ENCODE assay signal across 8 cellular contexts in the genomic region with DNA sequence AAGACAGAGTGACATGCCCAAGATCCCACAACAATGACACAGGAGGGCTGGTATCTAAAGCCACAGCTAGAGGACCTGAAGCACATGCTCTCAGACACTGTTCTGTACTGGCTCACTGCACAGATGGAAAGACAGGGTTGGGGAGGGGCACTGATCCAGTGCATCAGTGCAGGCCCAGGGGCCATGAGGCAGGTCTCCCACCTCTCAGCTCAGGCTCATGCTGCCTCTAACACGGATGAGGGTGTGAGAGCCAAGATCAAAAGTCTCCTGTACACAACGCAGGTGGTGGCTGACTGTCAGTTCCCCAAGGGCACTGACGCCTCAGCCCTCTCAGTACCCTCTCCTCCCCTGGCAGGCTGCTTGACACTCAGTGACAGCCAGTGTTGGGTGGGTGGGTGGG. TPM values are rescaled to one million over a fixed set of nuclear protein-coding genes. Genes with fewer than 3 reads are reported as not detected.
DNase-seq lines count a peak whose midpoint lies in the region; ATAC-seq lines count a peak whose summit lies in the region.
"Had no signal": no experiment of that assay in that cellular context is flagged by ENCODE, and none has a peak within 500 bp of the region (broad histone marks: within the 10 kb centered on the region; RNA-seq: fewer than 3 reads in every experiment).

No MANE protein-coding gene starts in this region.

- peak; percentile 20 for ATAC-seq in HG03045 (IDR thresholded peaks at IDR 0.05; ENCODE audit: unreplicated experiment)
- ATAC-seq in activated CD4-positive, alpha-beta T cell treated with anti-CD3 and anti-CD28 coated beads for 36 hours: peak; percentile 66
- no peak for ATAC-seq in GM21515 (IDR thresholded peaks at IDR 0.05; ENCODE audit: unreplicated experiment)

- CTCF ChIA-PET in activated CD4-positive, alpha-beta T cell treated with anti-CD3 and anti-CD28 coated beads for 36 hours (lab: Charles Lee): interaction anchor here (0.6 to 3.1 kb wide), 12 partner anchors 8 to 106 kb away, joined by 3 to 15 read pairs (median 4); no protein-coding TSS in a partner anchor

- POLR2A ChIA-PET in activated CD4-positive, alpha-beta T cell treated with anti-CD3 and anti-CD28 coated beads for 36 hours (lab: Charles Lee): interaction anchor here (0.5 to 2.5 kb wide), 3 partner anchors 19 to 101 kb away, joined by 4 to 19 read pairs (median 5); no protein-coding TSS in a partner anchor

- H3K36me3 Mint-ChIP-seq in activated CD4-positive, alpha-beta T cell treated with anti-CD3 and anti-CD28 coated beads for 36 hours (ENCODE audit: low read depth): peaks cover 19% of the 10 kb centered on the region

- H3K4me3 Mint-ChIP-seq in activated CD4-positive, alpha-beta T cell treated with anti-CD3 and anti-CD28 coated beads for 36 hours: peak overlapping the region; percentile 66

- H3K27me3 Mint-ChIP-seq in activated CD4-positive, alpha-beta T cell treated with anti-CD3 and anti-CD28 coated beads for 36 hours: no peaks in the 10 kb centered on the region

- peak; percentile 83 for DNase-seq in activated CD4-positive, alpha-beta T cell treated with anti-CD3 and anti-CD28 coated beads for 36 hours
- DNase-seq in epithelial cell of prostate (ENCODE audit: low read depth, low spot score): no peak
- DNase-seq in stimulated activated CD4-positive, alpha-beta T cell treated with anti-CD3 and anti-CD28 coated beads, TNF-alpha, amount 100 ng/mL, for 48 hours (ENCODE audit: low read depth in 3 of 3): peak in 2 of 3 donors; percentile 53 to 57
- DNase-seq in NCI-H2081 (lab: John Stamatoyannopoulos, UW): no peak
- DNase-seq in SIG-M5 treated with dmso at 0.1 percent for 504 hours (lab: John Stamatoyannopoulos, UW; ENCODE audit: unreplicated experiment): no peak

- H3K4me1 Mint-ChIP-seq in activated CD4-positive, alpha-beta T cell treated with anti-CD3 and anti-CD28 coated beads for 36 hours: peaks cover 89% of the 10 kb centered on the region

- peak overlapping the region; percentile 57 for H3K27ac ChIP-seq in epithelial cell of prostate
- H3K27ac ChIP-seq: parathyroid adenoma had no signal

- intact Hi-C loops in activated CD4-positive, alpha-beta T cell treated with anti-CD3 and anti-CD28 coated beads for 36 hours (cut with DNase I, micrococcal nuclease): loop anchor here (1.0 to 5.0 kb wide), 9 partner anchors 9 to 332 kb away; no protein-coding TSS in a partner anchor

- H3K9me3 Mint-ChIP-seq in activated CD4-positive, alpha-beta T cell treated with anti-CD3 and anti-CD28 coated beads for 36 hours (ENCODE audit: low read depth): no peaks in the 10 kb centered on the region

- H3K27ac Mint-ChIP-seq in activated CD4-positive, alpha-beta T cell treated with anti-CD3 and anti-CD28 coated beads for 36 hours: peak overlapping the region; percentile 93

RNA-seq across cellular contexts. Expression of a gene that starts 10.9 kb away (rescaled TPM):
- total RNA-seq in activated CD4-positive, alpha-beta T cell treated with anti-CD3 and anti-CD28 coated beads for 36 hours: 100 to 1,000 TPM in 1 of 2 experiments, 10 to 100 TPM in 1; 86.7 to 108 TPM

Comparison
In these comparisons a context has a peak if more than half of its experiments do, and no peak if none do; other contexts are left out.
1. DNase-seq: peak in activated CD4-positive, alpha-beta T cell treated with anti-CD3 and anti-CD28 coated beads for 36 hours (single experiment) and stimulated activated CD4-positive, alpha-beta T cell treated with anti-CD3 and anti-CD28 coated beads, TNF-alpha, amount 100 ng/mL, for 48 hours (2 of 3); none in epithelial cell of prostate (single experiment), NCI-H2081 (0 of 2) and SIG-M5 treated with dmso at 0.1 percent for 504 hours (single experiment).